Comparison of ENCODE assay signal across 8 cellular contexts in the genomic region with DNA sequence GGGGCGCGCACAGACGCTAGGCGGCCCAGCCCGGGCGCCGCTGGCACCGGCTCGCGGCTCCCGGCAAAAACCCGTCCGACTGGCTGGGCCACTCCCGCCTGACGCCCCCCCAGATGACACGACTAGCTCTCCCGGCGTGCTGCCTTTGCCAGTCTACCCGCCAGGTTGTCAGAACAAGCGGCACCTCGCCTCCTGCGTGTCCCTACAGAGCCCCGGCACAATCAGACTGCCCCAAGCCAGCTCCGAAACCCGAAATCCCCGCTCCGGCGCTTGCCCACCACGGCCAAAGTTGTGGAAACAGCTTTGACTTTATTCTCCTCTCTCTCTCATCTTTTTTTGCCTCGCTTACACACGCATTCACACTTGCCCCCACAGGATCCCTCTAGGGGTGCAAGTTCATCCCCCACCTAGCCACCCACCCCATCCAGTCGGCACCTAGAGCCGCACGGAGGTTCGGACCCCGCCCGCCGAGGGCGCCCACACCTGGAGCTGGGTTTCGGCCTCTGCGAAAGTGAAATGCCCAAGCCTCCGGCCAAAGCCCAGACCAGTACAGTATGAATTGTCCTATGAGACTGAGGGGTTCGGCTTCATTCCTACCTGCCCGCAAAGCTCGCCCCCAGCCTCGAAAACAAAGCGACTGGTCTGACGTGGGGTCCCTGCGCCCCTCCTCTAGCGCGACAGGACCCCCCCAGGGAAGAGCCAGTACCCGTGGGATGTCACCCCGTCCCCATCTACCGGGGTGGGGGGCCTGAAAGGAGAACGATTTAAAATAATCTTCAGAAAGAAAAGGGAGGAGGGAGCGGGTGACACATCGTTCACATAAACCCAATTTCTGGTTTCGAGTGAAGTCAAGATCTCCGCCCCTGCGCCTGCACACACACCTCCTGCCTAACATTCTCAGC. TPM values are rescaled to one million over a fixed set of nuclear protein-coding genes. Genes with fewer than 3 reads are reported as not detected.
DNase-seq lines count a peak whose midpoint lies in the region; ATAC-seq lines count a peak whose summit lies in the region.

No MANE protein-coding gene starts in this region.

- H3K9ac ChIP-seq in SK-N-MC (ENCODE audit: insufficient read length): peak overlapping the region; percentile 79

- ATAC-seq in HG03039 (IDR thresholded peaks at IDR 0.05; ENCODE audit: unreplicated experiment) (peak; percentile 17), left cardiac atrium (peak; percentile 28 to 43), GM21786 (IDR thresholded peaks at IDR 0.05; ENCODE audit: unreplicated experiment) (no peak)

- H3K27ac ChIP-seq in SK-N-MC: peak overlapping the region; percentile 49; the same call in 1 of the 2 replicates
- H3K27ac ChIP-seq in skin epidermis: peak overlapping the region; percentile 57 to 98 (median 91)

- DNase-seq in NCI-H345 (lab: John Stamatoyannopoulos, UW): peak; percentile 10
- no peak for DNase-seq in NCI-H345 treated with DMSO at 0.1 percent for 48 hours (lab: John Stamatoyannopoulos, UW; ENCODE audit: unreplicated experiment)
- DNase-seq in SK-N-MC (ENCODE audit: low read depth, low spot score): no peak
- peak; percentile 13 for DNase-seq in left cardiac atrium
- no peak for DNase-seq in NOMO-1 (lab: John Stamatoyannopoulos, UW; ENCODE audit: unreplicated experiment in 2 of 2)

- peak overlapping the region; percentile 89 for H3K4me3 ChIP-seq in SK-N-MC
- peak overlapping the region; percentile 57 to 78 (median 66) for H3K4me3 ChIP-seq in skin epidermis

- no peaks in the 10 kb centered on the region for H3K9me3 ChIP-seq in SK-N-MC (ENCODE audit: low read depth, low read length)

- H3K36me3 ChIP-seq in SK-N-MC (ENCODE audit: insufficient read depth, low read length): peaks cover 17% of the 10 kb centered on the region

- intact Hi-C loops in left cardiac atrium (cut with DNase I): no loop called here

RNA-seq across cellular contexts. Expression of a gene that starts 1.7 kb away (rescaled TPM):
- total RNA-seq in left cardiac atrium: under 1 TPM; 0.44 to 0.79 TPM

Comparison
In these comparisons a context has a peak if more than half of its experiments do, and no peak if none do; other contexts are left out.
1. DNase-seq: peak in NCI-H345 (single experiment) and left cardiac atrium (single experiment); none in NCI-H345 treated with DMSO at 0.1 percent for 48 hours (single experiment), SK-N-MC (single experiment) and NOMO-1 (0 of 2).